Comparison of ENCODE assay signal across 1 cellular context in the genomic region with DNA sequence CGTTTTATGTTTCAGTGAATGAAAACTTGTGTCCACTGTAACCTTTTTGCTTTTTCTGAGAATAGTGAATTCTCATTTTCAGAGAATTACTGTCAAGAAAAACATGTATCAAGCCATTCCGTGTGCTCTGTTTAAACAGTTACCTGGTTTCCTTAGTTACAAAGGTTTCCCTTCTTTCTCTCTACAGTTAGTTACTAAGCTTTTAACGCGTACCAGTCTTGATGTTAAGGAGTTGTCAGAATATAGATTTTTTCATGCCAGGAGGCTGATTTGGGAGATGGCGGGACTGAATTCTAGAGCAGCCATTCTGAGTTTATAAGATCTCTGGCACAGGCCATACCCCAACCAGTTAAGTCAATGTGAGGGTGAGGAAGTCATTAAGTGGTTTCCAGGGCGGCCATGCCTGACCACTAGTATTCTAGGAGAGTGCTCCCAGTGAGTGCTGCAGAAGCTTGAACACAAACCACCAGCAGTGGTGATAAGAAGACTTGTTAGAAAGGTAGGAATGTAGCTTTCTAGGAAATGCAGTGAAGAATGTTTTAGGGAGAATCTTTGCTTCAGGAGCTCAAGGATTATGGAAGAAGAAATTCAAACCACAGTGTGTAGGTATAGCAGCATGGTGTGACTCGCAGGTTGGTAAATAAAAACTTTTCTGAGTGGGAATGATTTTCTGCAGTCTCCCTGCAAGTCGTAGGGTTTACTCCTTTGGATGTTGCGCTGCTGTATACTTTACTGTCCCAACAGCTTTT.
TF ChIP-seq lines count a peak whose summit lies in the region.

No MANE protein-coding gene starts in this region.

TF ChIP-seq in GM12878, 131 proteins besides CTCF, POLR2A, EP300 and RAD21 (continued from another document and continues in another):
- TF ChIP-seq SREBF1 (IDR thresholded peaks at IDR 0.05; ENCODE audit: low read length) (no peak), PML (IDR thresholded peaks at IDR 0.05; ENCODE audit: low read length) (no peak), FOXK2 (IDR thresholded peaks at IDR 0.05) (no peak), MTA2 (IDR thresholded peaks at IDR 0.05; ENCODE audit: low read depth) (no peak; the same call in 1 of the 2 replicates), BHLHE40 (IDR thresholded peaks at IDR 0.05; ENCODE audit: borderline replicate concordance in 1 of 2, low read depth in 2 of 2, low read length in 1 of 2) (peak in 1 of 2 experiments; percentile 48; a peak in 1 of 4 replicates), SPI1 (IDR thresholded peaks at IDR 0.05; ENCODE audit: borderline replicate concordance, insufficient read depth, low read depth, low read length) (peak; percentile 68; the same call in 1 of the 2 replicates), BACH1 (IDR thresholded peaks at IDR 0.05; ENCODE audit: borderline replicate concordance) (no peak), ZNF274 (IDR thresholded peaks at IDR 0.05; ENCODE audit: insufficient read depth, insufficient read length) (no peak), NRF1 (conservative IDR thresholded peaks at IDR 0.05; ENCODE audit: low read depth, low read length) (no peak), EZH2 (IDR thresholded peaks at IDR 0.05; ENCODE audit: borderline replicate concordance, control insufficient read depth, low read depth, low read length) (no peak), POLR2AphosphoS5 (IDR thresholded peaks at IDR 0.05; ENCODE audit: low read length) (no peak), POU2F2 (IDR thresholded peaks at IDR 0.05; ENCODE audit: borderline replicate concordance, low read depth, low read length) (no peak), IRF4 (IDR thresholded peaks at IDR 0.05; ENCODE audit: low read depth, low read length) (no peak; the same call in 1 of the 2 replicates), NR2C1 (IDR thresholded peaks at IDR 0.05) (no peak), SMC3 (IDR thresholded peaks at IDR 0.05; ENCODE audit: borderline replicate concordance, low read length) (no peak), FOXM1 (IDR thresholded peaks at IDR 0.05; ENCODE audit: low read depth, low read length) (no peak), HDGF (IDR thresholded peaks at IDR 0.05) (no peak), NBN (IDR thresholded peaks at IDR 0.05) (no peak), PAX8 (IDR thresholded peaks at IDR 0.05) (no peak), NR2F1 (conservative IDR thresholded peaks at IDR 0.05) (no peak; the same call in 1 of the 2 replicates), WRNIP1 (IDR thresholded peaks at IDR 0.05; ENCODE audit: borderline replicate concordance, low read depth, low read length) (no peak), ZSCAN29 (IDR thresholded peaks at IDR 0.05) (no peak), MEF2A (IDR thresholded peaks at IDR 0.05; ENCODE audit: insufficient read depth, low read depth, low read length) (0 out of 2 replicates have a peak, but pooled peaks have one; percentile 29), ESRRA (IDR thresholded peaks at IDR 0.05; ENCODE audit: low read length) (no peak), TARDBP (IDR thresholded peaks at IDR 0.05; ENCODE audit: borderline replicate concordance) (no peak), BRCA1 (IDR thresholded peaks at IDR 0.05; ENCODE audit: low read depth, low read length) (no peak), ATF7 (IDR thresholded peaks at IDR 0.05; ENCODE audit: low read depth) (no peak), MEF2B (IDR thresholded peaks at IDR 0.05; ENCODE audit: partially characterized antibody, poor library complexity, severe bottlenecking) (no peak), SIX5 (IDR thresholded peaks at IDR 0.05; ENCODE audit: low read depth, low read length, severe bottlenecking) (no peak), SP1 (IDR thresholded peaks at IDR 0.05; ENCODE audit: low read depth, low read length) (no peak), CHD2 (IDR thresholded peaks at IDR 0.05; ENCODE audit: borderline replicate concordance, low read depth, low read length) (no peak), CHD4 (IDR thresholded peaks at IDR 0.05) (no peak), ETV6 (conservative IDR thresholded peaks at IDR 0.05 in 1 of 2, IDR thresholded peaks at IDR 0.05 in 1 of 2; ENCODE audit: borderline replicate concordance in 1 of 2, low read depth in 1 of 2) (no peak), KLF5 (IDR thresholded peaks at IDR 0.05; ENCODE audit: partially characterized antibody) (no peak), SRF (IDR thresholded peaks at IDR 0.05; ENCODE audit: low read depth in 2 of 2, low read length in 2 of 2) (no peak), MYB (IDR thresholded peaks at IDR 0.05; ENCODE audit: borderline replicate concordance, low read depth, low read length) (no peak)
- TF ChIP-seq, protein P1, sequence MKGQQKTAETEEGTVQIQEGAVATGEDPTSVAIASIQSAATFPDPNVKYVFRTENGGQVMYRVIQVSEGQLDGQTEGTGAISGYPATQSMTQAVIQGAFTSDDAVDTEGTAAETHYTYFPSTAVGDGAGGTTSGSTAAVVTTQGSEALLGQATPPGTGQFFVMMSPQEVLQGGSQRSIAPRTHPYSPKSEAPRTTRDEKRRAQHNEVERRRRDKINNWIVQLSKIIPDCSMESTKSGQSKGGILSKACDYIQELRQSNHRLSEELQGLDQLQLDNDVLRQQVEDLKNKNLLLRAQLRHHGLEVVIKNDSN (IDR thresholded peaks at IDR 0.05; ENCODE audit: borderline replicate concordance, extremely low read length, insufficient read depth, low read depth, low read length), result no peak
- TF ChIP-seq, protein P2, sequence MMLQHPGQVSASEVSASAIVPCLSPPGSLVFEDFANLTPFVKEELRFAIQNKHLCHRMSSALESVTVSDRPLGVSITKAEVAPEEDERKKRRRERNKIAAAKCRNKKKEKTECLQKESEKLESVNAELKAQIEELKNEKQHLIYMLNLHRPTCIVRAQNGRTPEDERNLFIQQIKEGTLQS (IDR thresholded peaks at IDR 0.05; ENCODE audit: borderline replicate concordance, extremely low read depth, low read depth, low read length), result no peak
- TF ChIP-seq, protein P3, sequence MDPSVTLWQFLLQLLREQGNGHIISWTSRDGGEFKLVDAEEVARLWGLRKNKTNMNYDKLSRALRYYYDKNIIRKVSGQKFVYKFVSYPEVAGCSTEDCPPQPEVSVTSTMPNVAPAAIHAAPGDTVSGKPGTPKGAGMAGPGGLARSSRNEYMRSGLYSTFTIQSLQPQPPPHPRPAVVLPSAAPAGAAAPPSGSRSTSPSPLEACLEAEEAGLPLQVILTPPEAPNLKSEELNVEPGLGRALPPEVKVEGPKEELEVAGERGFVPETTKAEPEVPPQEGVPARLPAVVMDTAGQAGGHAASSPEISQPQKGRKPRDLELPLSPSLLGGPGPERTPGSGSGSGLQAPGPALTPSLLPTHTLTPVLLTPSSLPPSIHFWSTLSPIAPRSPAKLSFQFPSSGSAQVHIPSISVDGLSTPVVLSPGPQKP (IDR thresholded peaks at IDR 0.05; ENCODE audit: low read depth, low read length), result no peak
- TF ChIP-seq, protein P4, sequence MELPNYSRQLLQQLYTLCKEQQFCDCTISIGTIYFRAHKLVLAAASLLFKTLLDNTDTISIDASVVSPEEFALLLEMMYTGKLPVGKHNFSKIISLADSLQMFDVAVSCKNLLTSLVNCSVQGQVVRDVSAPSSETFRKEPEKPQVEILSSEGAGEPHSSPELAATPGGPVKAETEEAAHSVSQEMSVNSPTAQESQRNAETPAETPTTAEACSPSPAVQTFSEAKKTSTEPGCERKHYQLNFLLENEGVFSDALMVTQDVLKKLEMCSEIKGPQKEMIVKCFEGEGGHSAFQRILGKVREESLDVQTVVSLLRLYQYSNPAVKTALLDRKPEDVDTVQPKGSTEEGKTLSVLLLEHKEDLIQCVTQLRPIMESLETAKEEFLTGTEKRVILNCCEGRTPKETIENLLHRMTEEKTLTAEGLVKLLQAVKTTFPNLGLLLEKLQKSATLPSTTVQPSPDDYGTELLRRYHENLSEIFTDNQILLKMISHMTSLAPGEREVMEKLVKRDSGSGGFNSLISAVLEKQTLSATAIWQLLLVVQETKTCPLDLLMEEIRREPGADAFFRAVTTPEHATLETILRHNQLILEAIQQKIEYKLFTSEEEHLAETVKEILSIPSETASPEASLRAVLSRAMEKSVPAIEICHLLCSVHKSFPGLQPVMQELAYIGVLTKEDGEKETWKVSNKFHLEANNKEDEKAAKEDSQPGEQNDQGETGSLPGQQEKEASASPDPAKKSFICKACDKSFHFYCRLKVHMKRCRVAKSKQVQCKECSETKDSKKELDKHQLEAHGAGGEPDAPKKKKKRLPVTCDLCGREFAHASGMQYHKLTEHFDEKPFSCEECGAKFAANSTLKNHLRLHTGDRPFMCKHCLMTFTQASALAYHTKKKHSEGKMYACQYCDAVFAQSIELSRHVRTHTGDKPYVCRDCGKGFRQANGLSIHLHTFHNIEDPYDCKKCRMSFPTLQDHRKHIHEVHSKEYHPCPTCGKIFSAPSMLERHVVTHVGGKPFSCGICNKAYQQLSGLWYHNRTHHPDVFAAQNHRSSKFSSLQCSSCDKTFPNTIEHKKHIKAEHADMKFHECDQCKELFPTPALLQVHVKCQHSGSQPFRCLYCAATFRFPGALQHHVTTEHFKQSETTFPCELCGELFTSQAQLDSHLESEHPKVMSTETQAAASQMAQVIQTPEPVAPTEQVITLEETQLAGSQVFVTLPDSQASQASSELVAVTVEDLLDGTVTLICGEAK (IDR thresholded peaks at IDR 0.05; ENCODE audit: borderline replicate concordance), result no peak
- TF ChIP-seq, protein P5, sequence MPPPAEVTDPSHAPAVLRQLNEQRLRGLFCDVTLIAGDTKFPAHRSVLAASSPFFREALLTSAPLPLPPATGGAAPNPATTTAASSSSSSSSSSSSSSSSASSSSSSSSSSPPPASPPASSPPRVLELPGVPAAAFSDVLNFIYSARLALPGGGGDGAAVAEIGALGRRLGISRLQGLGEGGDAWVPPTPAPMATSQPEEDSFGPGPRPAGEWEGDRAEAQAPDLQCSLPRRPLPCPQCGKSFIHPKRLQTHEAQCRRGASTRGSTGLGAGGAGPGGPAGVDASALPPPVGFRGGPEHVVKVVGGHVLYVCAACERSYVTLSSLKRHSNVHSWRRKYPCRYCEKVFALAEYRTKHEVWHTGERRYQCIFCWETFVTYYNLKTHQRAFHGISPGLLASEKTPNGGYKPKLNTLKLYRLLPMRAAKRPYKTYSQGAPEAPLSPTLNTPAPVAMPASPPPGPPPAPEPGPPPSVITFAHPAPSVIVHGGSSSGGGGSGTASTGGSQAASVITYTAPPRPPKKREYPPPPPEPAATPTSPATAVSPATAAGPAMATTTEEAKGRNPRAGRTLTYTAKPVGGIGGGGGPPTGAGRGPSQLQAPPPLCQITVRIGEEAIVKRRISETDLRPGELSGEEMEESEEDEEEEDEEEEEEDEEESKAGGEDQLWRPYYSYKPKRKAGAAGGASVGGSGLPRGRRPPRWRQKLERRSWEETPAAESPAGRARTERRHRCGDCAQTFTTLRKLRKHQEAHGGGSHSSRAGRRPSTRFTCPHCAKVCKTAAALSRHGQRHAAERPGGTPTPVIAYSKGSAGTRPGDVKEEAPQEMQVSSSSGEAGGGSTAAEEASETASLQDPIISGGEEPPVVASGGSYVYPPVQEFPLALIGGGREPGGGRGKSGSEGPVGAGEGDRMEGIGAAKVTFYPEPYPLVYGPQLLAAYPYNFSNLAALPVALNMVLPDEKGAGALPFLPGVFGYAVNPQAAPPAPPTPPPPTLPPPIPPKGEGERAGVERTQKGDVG (CRISPR knock-in tag; IDR thresholded peaks at IDR 0.05), result no peak
- TF ChIP-seq, protein P6, sequence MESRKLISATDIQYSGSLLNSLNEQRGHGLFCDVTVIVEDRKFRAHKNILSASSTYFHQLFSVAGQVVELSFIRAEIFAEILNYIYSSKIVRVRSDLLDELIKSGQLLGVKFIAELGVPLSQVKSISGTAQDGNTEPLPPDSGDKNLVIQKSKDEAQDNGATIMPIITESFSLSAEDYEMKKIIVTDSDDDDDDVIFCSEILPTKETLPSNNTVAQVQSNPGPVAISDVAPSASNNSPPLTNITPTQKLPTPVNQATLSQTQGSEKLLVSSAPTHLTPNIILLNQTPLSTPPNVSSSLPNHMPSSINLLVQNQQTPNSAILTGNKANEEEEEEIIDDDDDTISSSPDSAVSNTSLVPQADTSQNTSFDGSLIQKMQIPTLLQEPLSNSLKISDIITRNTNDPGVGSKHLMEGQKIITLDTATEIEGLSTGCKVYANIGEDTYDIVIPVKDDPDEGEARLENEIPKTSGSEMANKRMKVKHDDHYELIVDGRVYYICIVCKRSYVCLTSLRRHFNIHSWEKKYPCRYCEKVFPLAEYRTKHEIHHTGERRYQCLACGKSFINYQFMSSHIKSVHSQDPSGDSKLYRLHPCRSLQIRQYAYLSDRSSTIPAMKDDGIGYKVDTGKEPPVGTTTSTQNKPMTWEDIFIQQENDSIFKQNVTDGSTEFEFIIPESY (IDR thresholded peaks at IDR 0.05), result no peak
- TF ChIP-seq, protein P7, sequence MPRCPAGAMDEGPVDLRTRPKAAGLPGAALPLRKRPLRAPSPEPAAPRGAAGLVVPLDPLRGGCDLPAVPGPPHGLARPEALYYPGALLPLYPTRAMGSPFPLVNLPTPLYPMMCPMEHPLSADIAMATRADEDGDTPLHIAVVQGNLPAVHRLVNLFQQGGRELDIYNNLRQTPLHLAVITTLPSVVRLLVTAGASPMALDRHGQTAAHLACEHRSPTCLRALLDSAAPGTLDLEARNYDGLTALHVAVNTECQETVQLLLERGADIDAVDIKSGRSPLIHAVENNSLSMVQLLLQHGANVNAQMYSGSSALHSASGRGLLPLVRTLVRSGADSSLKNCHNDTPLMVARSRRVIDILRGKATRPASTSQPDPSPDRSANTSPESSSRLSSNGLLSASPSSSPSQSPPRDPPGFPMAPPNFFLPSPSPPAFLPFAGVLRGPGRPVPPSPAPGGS (IDR thresholded peaks at IDR 0.05; ENCODE audit: borderline replicate concordance, insufficient read depth, low read depth, low read length, poor library complexity, severe bottlenecking), result no peak
- TF ChIP-seq, protein P8, sequence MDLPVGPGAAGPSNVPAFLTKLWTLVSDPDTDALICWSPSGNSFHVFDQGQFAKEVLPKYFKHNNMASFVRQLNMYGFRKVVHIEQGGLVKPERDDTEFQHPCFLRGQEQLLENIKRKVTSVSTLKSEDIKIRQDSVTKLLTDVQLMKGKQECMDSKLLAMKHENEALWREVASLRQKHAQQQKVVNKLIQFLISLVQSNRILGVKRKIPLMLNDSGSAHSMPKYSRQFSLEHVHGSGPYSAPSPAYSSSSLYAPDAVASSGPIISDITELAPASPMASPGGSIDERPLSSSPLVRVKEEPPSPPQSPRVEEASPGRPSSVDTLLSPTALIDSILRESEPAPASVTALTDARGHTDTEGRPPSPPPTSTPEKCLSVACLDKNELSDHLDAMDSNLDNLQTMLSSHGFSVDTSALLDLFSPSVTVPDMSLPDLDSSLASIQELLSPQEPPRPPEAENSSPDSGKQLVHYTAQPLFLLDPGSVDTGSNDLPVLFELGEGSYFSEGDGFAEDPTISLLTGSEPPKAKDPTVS (IDR thresholded peaks at IDR 0.05; ENCODE audit: low read depth, low read length), result no peak
